11 cellular contexts compared by ENCODE assay signal in the genomic region with DNA sequence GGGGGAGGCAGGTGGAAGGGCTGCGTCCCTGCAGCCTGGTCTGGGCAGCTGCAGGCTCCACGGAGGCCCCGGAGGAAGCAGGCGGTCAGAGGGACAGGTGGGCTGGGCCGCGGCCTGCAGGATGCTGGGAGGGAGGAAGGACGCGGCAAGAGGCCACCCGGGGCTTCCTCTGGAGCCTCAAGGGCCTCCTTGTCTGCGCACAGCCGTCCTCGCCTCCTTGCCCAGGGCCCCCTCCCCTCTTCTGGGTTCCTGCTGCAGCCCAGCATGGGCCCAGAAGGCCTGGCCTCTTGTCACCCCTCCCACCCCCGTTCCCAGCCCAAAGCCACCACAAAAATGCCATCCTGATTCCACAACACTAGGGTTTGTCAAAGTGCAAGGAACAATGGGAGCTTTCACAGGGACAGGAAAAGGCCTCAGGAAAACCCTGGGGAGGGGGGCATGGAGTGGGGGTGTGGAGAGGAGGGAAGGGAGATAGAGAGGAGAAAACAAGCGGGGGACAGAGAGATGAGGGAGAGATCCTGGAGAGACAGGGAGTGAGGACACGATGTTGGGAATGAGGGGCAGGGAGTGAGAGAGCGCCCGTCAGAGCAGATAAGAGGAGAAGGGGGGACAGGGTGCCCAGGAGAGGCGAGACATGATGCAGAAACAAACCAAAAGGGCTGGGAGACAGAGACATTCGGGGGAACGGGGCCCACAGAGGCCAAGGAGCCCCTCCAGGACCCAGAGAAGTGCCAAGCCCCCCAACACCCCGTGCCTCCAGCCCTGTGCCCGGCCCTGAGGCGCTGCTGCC. TPM values are rescaled to one million over a fixed set of nuclear protein-coding genes. Genes with fewer than 3 reads are reported as not detected.
DNase-seq lines count a peak whose midpoint lies in the region; ATAC-seq and TF ChIP-seq lines count a peak whose summit lies in the region.
"Had no signal": no experiment of that assay in that cellular context is flagged by ENCODE, and none has a peak within 500 bp of the region (broad histone marks: within the 10 kb centered on the region; RNA-seq: fewer than 3 reads in every experiment).

No MANE protein-coding gene starts in this region.

- DNase-seq in activated CD4-positive, alpha-beta T cell treated with anti-CD3 and anti-CD28 coated beads, Interleukin-2, amount 10 ng/mL, durations not matched to agents 7 days and 5 days: no peak
- DNase-seq in activated CD4-positive, alpha-beta T cell treated with anti-CD3 and anti-CD28 coated beads, Interleukin-2, amount 50 U/mL, for 48 hours: no peak
- DNase-seq in glutamatergic neuron: peak; percentile 57
- DNase-seq in myocyte (ENCODE audit: low read depth): peak; percentile 55
- peak; percentile 46 to 76 for DNase-seq in aorta
- DNase-seq in cortex of kidney (lab: John Stamatoyannopoulos, UW): no peak
- no peak for DNase-seq in NCI-H128 (lab: John Stamatoyannopoulos, UW; ENCODE audit: unreplicated experiment)

- CTCF ChIA-PET in activated CD4-positive, alpha-beta T cell treated with anti-CD3 and anti-CD28 coated beads, Interleukin-2, amount 10 ng/mL, durations not matched to agents 7 days and 5 days (lab: Charles Lee): no interaction called here

- 72 to 85% methylated on average over 20 to 23 of the region's 23 CpGs for WGBS in aorta, 2 donors

- H3K4me1 Mint-ChIP-seq in activated CD4-positive, alpha-beta T cell treated with anti-CD3 and anti-CD28 coated beads, Interleukin-2, amount 10 ng/mL, durations not matched to agents 7 days and 5 days: peaks cover 6% of the 10 kb centered on the region
- H3K4me1 Mint-ChIP-seq in glutamatergic neuron (ENCODE audit: low read depth, unreplicated experiment): peaks cover 24% of the 10 kb centered on the region

- no peak for TF ChIP-seq CTCF in glutamatergic neuron (IDR thresholded peaks at IDR 0.05; ENCODE audit: partially characterized antibody, unreplicated experiment)

- H3K27me3 ChIP-seq in aorta (ENCODE audit: control insufficient read depth in 1 of 2, insufficient read depth in 2 of 2, low read length in 1 of 2): no peaks in the 10 kb centered on the region
- H3K27me3 ChIP-seq: pancreas had no signal

- no peak overlapping the region for H3K4me3 Mint-ChIP-seq in activated CD4-positive, alpha-beta T cell treated with anti-CD3 and anti-CD28 coated beads, Interleukin-2, amount 10 ng/mL, durations not matched to agents 7 days and 5 days
- no peak overlapping the region for H3K4me3 Mint-ChIP-seq in glutamatergic neuron (ENCODE audit: unreplicated experiment)

- H3K27ac Mint-ChIP-seq in activated CD4-positive, alpha-beta T cell treated with anti-CD3 and anti-CD28 coated beads, Interleukin-2, amount 10 ng/mL, durations not matched to agents 7 days and 5 days: peak overlapping the region; percentile 25
- H3K27ac Mint-ChIP-seq in glutamatergic neuron (ENCODE audit: unreplicated experiment): no peak overlapping the region

- no peaks in the 10 kb centered on the region for H3K9me3 ChIP-seq in aorta (ENCODE audit: control insufficient read depth, low read length)
- H3K9me3 ChIP-seq: pancreas had no signal

- no peak overlapping the region for H3K27ac ChIP-seq in aorta (ENCODE audit: low read depth in 1 of 2, low read length in 2 of 2)
- H3K27ac ChIP-seq: 22Rv1, VCaP had no signal

- no peak overlapping the region for H3K4me3 ChIP-seq in aorta (ENCODE audit: low read length in 2 of 2)
- H3K4me3 ChIP-seq: pancreas had no signal

- no peaks in the 10 kb centered on the region for H3K9me3 Mint-ChIP-seq in activated CD4-positive, alpha-beta T cell treated with anti-CD3 and anti-CD28 coated beads, Interleukin-2, amount 10 ng/mL, durations not matched to agents 7 days and 5 days
- peaks cover 12% of the 10 kb centered on the region for H3K9me3 Mint-ChIP-seq in glutamatergic neuron (ENCODE audit: unreplicated experiment)

- H3K36me3 ChIP-seq in aorta (ENCODE audit: control insufficient read depth in 1 of 2, insufficient read depth in 2 of 2, low read length in 1 of 2): no peaks in the 10 kb centered on the region
- H3K36me3 ChIP-seq: pancreas had no signal

- H3K4me1 ChIP-seq in aorta (ENCODE audit: control insufficient read depth in 1 of 2, insufficient read depth in 2 of 2, low read length in 2 of 2): no peaks in the 10 kb centered on the region

- no peaks in the 10 kb centered on the region for H3K36me3 Mint-ChIP-seq in activated CD4-positive, alpha-beta T cell treated with anti-CD3 and anti-CD28 coated beads, Interleukin-2, amount 10 ng/mL, durations not matched to agents 7 days and 5 days (ENCODE audit: low read depth)
- H3K36me3 Mint-ChIP-seq in glutamatergic neuron (ENCODE audit: unreplicated experiment): no peaks in the 10 kb centered on the region

- POLR2A ChIA-PET in activated CD4-positive, alpha-beta T cell treated with anti-CD3 and anti-CD28 coated beads, Interleukin-2, amount 10 ng/mL, durations not matched to agents 7 days and 5 days (lab: Charles Lee): no interaction called here

- H3K27me3 Mint-ChIP-seq in activated CD4-positive, alpha-beta T cell treated with anti-CD3 and anti-CD28 coated beads, Interleukin-2, amount 10 ng/mL, durations not matched to agents 7 days and 5 days: no peaks in the 10 kb centered on the region
- H3K27me3 Mint-ChIP-seq in glutamatergic neuron (ENCODE audit: unreplicated experiment): peaks cover 20% of the 10 kb centered on the region

- intact Hi-C loops in aorta (cut with DNase I): loop anchor here (5.0 kb wide), 2 partner anchors 34 to 39 kb away; no protein-coding TSS in a partner anchor

- ATAC-seq in aorta (ENCODE audit: low FRiP score) (no peak), HG02970 (IDR thresholded peaks at IDR 0.05; ENCODE audit: low FRiP score, unreplicated experiment) (no peak)

RNA-seq across cellular contexts. Expression of gene ZCCHC24, which starts 41.8 kb away (rescaled TPM):
- total RNA-seq in activated CD4-positive, alpha-beta T cell treated with anti-CD3 and anti-CD28 coated beads, Interleukin-2, amount 10 ng/mL, durations not matched to agents 7 days and 5 days: under 1 TPM; 0.52 to 0.73 TPM
- total RNA-seq in glutamatergic neuron (ENCODE audit: unreplicated experiment): 3.0 TPM
- total RNA-seq in myocyte: 14.1 and 21.1 TPM in 2 replicates
- 14.4 TPM for polyA plus RNA-seq in myocyte (2012)
- total RNA-seq in aorta: 10 to 100 TPM; 79.3 to 99.6 TPM
- polyA plus RNA-seq in aorta: 10 to 100 TPM; 42.2 to 60.4 TPM

RNA-seq across cellular contexts. Expression of gene PPIF, which starts 56.4 kb away (rescaled TPM):
- total RNA-seq in activated CD4-positive, alpha-beta T cell treated with anti-CD3 and anti-CD28 coated beads, Interleukin-2, amount 10 ng/mL, durations not matched to agents 7 days and 5 days: 10 to 100 TPM; 53.7 to 56.7 TPM
- total RNA-seq in glutamatergic neuron (ENCODE audit: unreplicated experiment): 24.2 TPM
- 9.8 and 24.5 TPM in 2 replicates for total RNA-seq in myocyte
- 14.8 TPM for polyA plus RNA-seq in myocyte (2012)
- total RNA-seq in aorta: 10 to 100 TPM; 16.8 to 21.2 TPM
- polyA plus RNA-seq in aorta: 10 to 100 TPM in 1 of 2 donors, 1 to 10 TPM in 1; 9.0 to 11.1 TPM

Comparison
In these comparisons a context has a peak if more than half of its experiments do, and no peak if none do; other contexts are left out.
1. DNase-seq: peak in glutamatergic neuron (single experiment), myocyte (single experiment) and aorta (2 of 2); none in activated CD4-positive, alpha-beta T cell treated with anti-CD3 and anti-CD28 coated beads, Interleukin-2, amount 10 ng/mL, durations not matched to agents 7 days and 5 days (single experiment), activated CD4-positive, alpha-beta T cell treated with anti-CD3 and anti-CD28 coated beads, Interleukin-2, amount 50 U/mL, for 48 hours (0 of 2), cortex of kidney (single experiment) and NCI-H128 (single experiment).